ENCODE assay signal across 8 cellular contexts in the genomic region with DNA sequence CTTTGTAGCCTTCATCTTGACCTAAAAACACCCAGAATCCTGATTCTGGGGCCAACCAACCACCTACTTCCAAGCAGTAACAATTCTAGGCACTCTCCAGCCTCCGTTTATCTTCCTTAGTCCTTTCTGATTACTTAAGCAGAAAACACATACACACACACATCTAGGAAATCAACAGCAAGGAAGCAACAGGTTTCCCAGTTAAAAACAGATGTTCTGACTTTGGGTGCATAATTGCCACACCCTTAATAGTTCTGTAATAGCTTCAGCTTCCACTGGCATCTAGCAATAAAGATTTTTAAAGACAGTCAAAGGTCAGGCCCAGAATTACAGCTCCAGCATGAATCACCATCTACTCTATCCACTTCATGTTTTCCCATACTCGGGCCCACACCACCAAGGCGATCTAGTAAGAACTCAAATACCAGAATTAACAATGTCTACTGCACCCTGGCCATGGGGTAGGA. TPM values are rescaled to one million over a fixed set of nuclear protein-coding genes. Genes with fewer than 3 reads are reported as not detected.
DNase-seq lines count a peak whose midpoint lies in the region; TF ChIP-seq lines count a peak whose summit lies in the region.

No MANE protein-coding gene starts in this region.

- intact Hi-C loops in dorsolateral prefrontal cortex (cut with DNase I): loop anchor here in 1 of 2 donors (10.0 kb wide), 1 partner anchor 102 kb away; the partner anchor contains the start of gene LCMT1

- no peaks in the 10 kb centered on the region for H3K9me3 Mint-ChIP-seq in mesothelial cell of epicardium

- H3K4me3 ChIP-seq in AG04450 (ENCODE audit: low read depth, low read length) (peak overlapping the region; percentile 89), adipocyte (ENCODE audit: low read length) (peak overlapping the region; percentile 95), dorsolateral prefrontal cortex (peak overlapping the region in 22 of 59 donors; percentile 4 to 94 (median 81))

- peak overlapping the region; percentile 62 for H3K27ac ChIP-seq in AG04450 (ENCODE audit: low read depth, low read length)
- H3K27ac ChIP-seq in dorsolateral prefrontal cortex: peak overlapping the region in 19 of 59 donors; percentile 2 to 97 (median 47)

- H3K36me3 Mint-ChIP-seq in mesothelial cell of epicardium: no peaks in the 10 kb centered on the region

- no peaks in the 10 kb centered on the region for H3K9me3 ChIP-seq in AG04450 (ENCODE audit: control insufficient read depth, insufficient read depth, low read length)
- no peaks in the 10 kb centered on the region for H3K9me3 ChIP-seq in adipocyte (ENCODE audit: control insufficient read depth, low read length)

- H3K4me3 Mint-ChIP-seq in mesothelial cell of epicardium: peak overlapping the region; percentile 34

- H3K4me1 Mint-ChIP-seq in mesothelial cell of epicardium: peaks cover 21% of the 10 kb centered on the region

- CTCF ChIA-PET in AG04450 (lab: Charles Lee): no interaction called here

- TF ChIP-seq CTCF in AG04450 (IDR thresholded peaks at IDR 0.05; ENCODE audit: low read depth, low read length): no peak
- TF ChIP-seq CTCF in mesothelial cell of epicardium (IDR thresholded peaks at IDR 0.05; ENCODE audit: unreplicated experiment): no peak
- no peak for TF ChIP-seq CTCF in dorsolateral prefrontal cortex (IDR thresholded peaks at IDR 0.05 in 54 of 56, conservative IDR thresholded peaks at IDR 0.05 in 2 of 56; ENCODE audit: low read depth in 1 of 56, partially characterized antibody in 56 of 56)

- no peak overlapping the region for H3K27ac Mint-ChIP-seq in mesothelial cell of epicardium

- H3K36me3 ChIP-seq in adipocyte (ENCODE audit: control insufficient read depth, insufficient read depth, low read length, severe bottlenecking): peaks cover 3% of the 10 kb centered on the region

- H3K27me3 ChIP-seq in AG04450 (ENCODE audit: control insufficient read depth, insufficient read depth, low read length) (no peaks in the 10 kb centered on the region), adipocyte (replicated peaks; ENCODE audit: control insufficient read depth, insufficient read depth, low read length) (no peaks in the 10 kb centered on the region), dorsolateral prefrontal cortex (no peaks in the 10 kb centered on the region)

- no peaks in the 10 kb centered on the region for H3K27me3 Mint-ChIP-seq in mesothelial cell of epicardium (ENCODE audit: low read depth)

- H3K4me1 ChIP-seq in adipocyte (ENCODE audit: control insufficient read depth, insufficient read depth, low read length): peaks cover 49% of the 10 kb centered on the region

- POLR2A ChIA-PET in AG04450 (lab: Yijun Ruan, JAX): interaction anchor here (0.6 to 1.0 kb wide), 4 partner anchors 18 to 70 kb away, joined by 3 to 9 read pairs (median 4); no protein-coding TSS in a partner anchor

- DNase-seq in AG04450 (ENCODE audit: low read depth, low spot score): no peak
- DNase-seq in HCEC 1CT: peak; percentile 94
- DNase-seq in adipocyte (ENCODE audit: low read depth): peak; percentile 93
- DNase-seq in mesothelial cell of epicardium (ENCODE audit: low spot score in 2 of 2, unreplicated experiment in 2 of 2): no peak
- DNase-seq in kidney tubule cell (ENCODE audit: low spot score): no peak
- no peak for DNase-seq in kidney glomerular epithelial cell (lab: John Stamatoyannopoulos, UW)
- no peak for DNase-seq in dorsolateral prefrontal cortex
- no peak for DNase-seq in NCI-H2107 (lab: John Stamatoyannopoulos, UW)

- H3K9ac ChIP-seq in adipocyte (ENCODE audit: low read length): peak overlapping the region; percentile 94

RNA-seq across cellular contexts. Expression of gene ARHGAP17, which starts 2.6 kb away (rescaled TPM):
- polyA plus RNA-seq in AG04450 (2011; rRNA removed): 53.7 and 65.9 TPM in 2 replicates
- polyA minus RNA-seq in AG04450 (2011; rRNA and poly(A)+ RNA removed): 66.7 and 69.8 TPM in 2 replicates
- 77.4 to 81.3 TPM (median 77.7 TPM) in 3 replicates for total RNA-seq in mesothelial cell of epicardium
- total RNA-seq in dorsolateral prefrontal cortex: 10 to 100 TPM; 28.6 to 95.8 (median 54.2) TPM

Comparison
In these comparisons a context has a peak if more than half of its experiments do, and no peak if none do; other contexts are left out.
1. DNase-seq: peak in HCEC 1CT (single experiment) and adipocyte (single experiment); none in AG04450 (single experiment), mesothelial cell of epicardium (0 of 2), kidney tubule cell (single experiment), kidney glomerular epithelial cell (single experiment), dorsolateral prefrontal cortex (0 of 10) and NCI-H2107 (single experiment).